ENCODE assay signal across 11 cellular contexts in genomic region chr14:52923902-52924575, GRCh38. TPM values are rescaled to one million over a fixed set of nuclear protein-coding genes. Genes with fewer than 3 reads are reported as not detected.
DNase-seq lines count a peak whose midpoint lies in the region; TF ChIP-seq lines count a peak whose summit lies in the region.
"Had no signal": no experiment of that assay in that cellular context is flagged by ENCODE, and none has a peak within 500 bp of the region (broad histone marks: within the 10 kb centered on the region; RNA-seq: fewer than 3 reads in every experiment).

No MANE protein-coding gene starts in this region.

- TF ChIP-seq CTCF in MM.1S (IDR thresholded peaks at IDR 0.05; ENCODE audit: low read length) = 0 out of 2 replicates have a peak, but pooled peaks have one; percentile 13
- TF ChIP-seq CTCF in esophagus muscularis mucosa (IDR thresholded peaks at IDR 0.05) = no peak
- no peak for TF ChIP-seq CTCF in tibial artery (IDR thresholded peaks at IDR 0.05)

- H3K36me3 ChIP-seq in MM.1S (replicated peaks; ENCODE audit: insufficient read depth, low read length) (no peaks in the 10 kb centered on the region), esophagus muscularis mucosa (no peaks in the 10 kb centered on the region), tibial artery (no peaks in the 10 kb centered on the region)
- H3K36me3 ChIP-seq: spleen had no signal

- no peak overlapping the region for H3K4me3 ChIP-seq in MM.1S (ENCODE audit: low read length)
- no peak overlapping the region for H3K4me3 ChIP-seq in esophagus muscularis mucosa
- H3K4me3 ChIP-seq in tibial artery = no peak overlapping the region
- H3K4me3 ChIP-seq: SK-N-MC, spleen had no signal

- no peaks in the 10 kb centered on the region for H4K20me1 ChIP-seq in MM.1S (ENCODE audit: insufficient read depth, low read length)

- intact Hi-C loops in esophagus muscularis mucosa (cut with DNase I) (no loop called here), tibial artery (cut with DNase I; ENCODE audit: low total_unique reads) (no loop called here)

- no peak for TF ChIP-seq EP300 in esophagus muscularis mucosa (IDR thresholded peaks at IDR 0.05)

- H3F3A ChIP-seq in MM.1S (ENCODE audit: insufficient read depth, low read length) = no peaks in the 10 kb centered on the region

- no peak overlapping the region for H3K9ac ChIP-seq in MM.1S (ENCODE audit: low read length)

- H3K4me2 ChIP-seq in MM.1S (ENCODE audit: low read depth, low read length) = no peak overlapping the region

- TF ChIP-seq POLR2A in esophagus muscularis mucosa (IDR thresholded peaks at IDR 0.05; ENCODE audit: low read depth) = no peak

- H3K4me1 ChIP-seq in MM.1S (ENCODE audit: low read length) (peaks cover 2% of the 10 kb centered on the region), esophagus muscularis mucosa (peaks cover 89 to 100% (median 100%) of the 10 kb centered on the region in 4 donors), tibial artery (peaks cover 0 to 100% (median 77%) of the 10 kb centered on the region in 4 donors)

- H2AFZ ChIP-seq in MM.1S (ENCODE audit: low read length) = no peak overlapping the region

- H3K79me2 ChIP-seq in MM.1S (ENCODE audit: low read length) = no peaks in the 10 kb centered on the region

- H3K9me2 ChIP-seq in MM.1S (replicated peaks; ENCODE audit: insufficient read depth, low read length) = no peaks in the 10 kb centered on the region

- H3K27ac ChIP-seq in MM.1S (ENCODE audit: low read length) = no peak overlapping the region
- peak overlapping the region; percentile 16 to 59 (median 20) for H3K27ac ChIP-seq in esophagus muscularis mucosa (replicated peaks in 1 of 4)
- H3K27ac ChIP-seq in tibial artery = peak overlapping the region in 1 of 2 donors; percentile 71
- H3K27ac ChIP-seq: SK-N-MC, spleen had no signal

- DNase-seq in NCI-H82 (lab: John Stamatoyannopoulos, UW) (peak; percentile 20), NCI-H82 treated with DMSO at 0.1 percent for 48 hours (lab: John Stamatoyannopoulos, UW; ENCODE audit: unreplicated experiment) (no peak), MM.1S (no peak), esophagus muscularis mucosa (ENCODE audit: extremely low spot score) (no peak), renal cortical epithelial cell (ENCODE audit: low read depth) (peak; percentile 43), amniotic stem cell (lab: John Stamatoyannopoulos, UW) (no peak), tibial artery (no peak), C1 segment of cervical spinal cord (lab: John Stamatoyannopoulos, UW) (no peak)
- DNase-seq: kidney glomerular epithelial cell, spleen had no signal

- H3K9me3 ChIP-seq in MM.1S (replicated peaks; ENCODE audit: insufficient read depth, low read length) = no peaks in the 10 kb centered on the region
- no peaks in the 10 kb centered on the region for H3K9me3 ChIP-seq in esophagus muscularis mucosa
- no peaks in the 10 kb centered on the region for H3K9me3 ChIP-seq in tibial artery
- H3K9me3 ChIP-seq: spleen had no signal

- H3K27me3 ChIP-seq in MM.1S (replicated peaks; ENCODE audit: insufficient read depth, low read length) (no peaks in the 10 kb centered on the region), esophagus muscularis mucosa (no peaks in the 10 kb centered on the region), tibial artery (no peaks in the 10 kb centered on the region)
- H3K27me3 ChIP-seq: spleen had no signal

- 45% methylated on average over 3 of the region's 3 CpGs for WGBS in esophagus muscularis mucosa

RNA-seq across cellular contexts. Expression of gene FERMT2, which starts 26.8 kb away (rescaled TPM):
- total RNA-seq in esophagus muscularis mucosa (100 to 1,000 TPM; 293 to 397 (median 370) TPM), renal cortical epithelial cell (87.2 and 126 TPM in 2 replicates)

Comparison
In these comparisons a context has a peak if more than half of its experiments do, and no peak if none do; other contexts are left out.
1. DNase-seq: peak in NCI-H82 (single experiment) and renal cortical epithelial cell (single experiment); none in NCI-H82 treated with DMSO at 0.1 percent for 48 hours (single experiment), MM.1S (single experiment), esophagus muscularis mucosa (single experiment), amniotic stem cell (single experiment), tibial artery (0 of 2) and C1 segment of cervical spinal cord (0 of 14).